8 cellular contexts compared by ENCODE assay signal in the genomic region with DNA sequence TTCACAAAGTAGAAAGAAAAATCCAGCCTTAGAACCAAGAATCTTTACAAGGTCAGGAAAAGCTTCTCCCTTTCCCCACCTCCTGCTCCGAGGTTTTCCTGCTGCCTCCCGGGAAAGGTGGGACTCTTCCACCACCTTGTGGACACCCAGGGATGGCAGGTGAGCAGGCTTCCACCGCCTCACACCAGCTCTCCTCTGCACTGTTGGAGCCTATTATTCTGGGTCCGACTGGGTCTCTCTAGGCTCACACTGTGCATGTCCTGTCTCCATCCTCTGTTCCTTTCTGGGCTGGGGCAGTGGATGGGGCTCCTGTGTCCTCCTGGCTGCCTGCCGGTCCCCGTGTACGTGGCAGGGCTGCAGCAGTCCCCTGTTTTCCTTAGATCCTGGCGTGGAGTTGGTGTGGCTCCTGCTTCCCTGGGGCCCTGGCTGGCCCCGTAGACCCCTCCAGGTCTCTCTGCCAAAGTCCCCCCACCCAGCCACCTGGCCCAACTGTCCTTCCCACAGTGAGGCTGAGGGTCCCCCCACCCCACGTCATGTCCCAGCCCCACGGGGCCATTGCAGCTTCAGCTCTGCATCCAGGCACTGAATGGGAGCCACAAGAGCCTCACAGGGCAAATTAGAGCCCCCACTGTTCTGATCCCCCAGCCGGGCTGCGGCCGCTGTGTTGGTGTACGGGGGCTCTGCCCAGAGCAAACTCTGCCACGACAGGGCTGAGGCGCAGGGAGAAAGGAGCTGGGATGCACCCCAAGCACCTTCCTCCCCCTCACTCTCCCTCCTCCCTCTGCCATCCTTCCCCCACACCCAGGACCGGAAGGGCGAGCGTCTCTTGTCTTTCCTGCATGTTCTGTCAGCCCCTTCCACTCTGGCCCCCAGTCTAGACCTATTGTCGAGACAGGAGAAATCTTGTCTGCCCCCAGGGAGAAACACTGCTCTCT. TPM values are rescaled to one million over a fixed set of nuclear protein-coding genes. Genes with fewer than 3 reads are reported as not detected.
DNase-seq lines count a peak whose midpoint lies in the region; ATAC-seq and TF ChIP-seq lines count a peak whose summit lies in the region.

No MANE protein-coding gene starts in this region.

- H3K9me3 Mint-ChIP-seq in activated CD8-positive, alpha-beta T cell treated with anti-CD3 and anti-CD28 coated beads, Interleukin-2, amount 10 ng/mL, durations not matched to agents 7 days and 5 days (ENCODE audit: insufficient read depth): no peaks in the 10 kb centered on the region

- no peak for ATAC-seq in activated CD8-positive, alpha-beta T cell treated with anti-CD3 and anti-CD28 coated beads, Interleukin-2, amount 10 ng/mL, durations not matched to agents 7 days and 5 days
- no peak for ATAC-seq in GM21737 (IDR thresholded peaks at IDR 0.05; ENCODE audit: unreplicated experiment)

- H3K27me3 Mint-ChIP-seq in activated CD8-positive, alpha-beta T cell treated with anti-CD3 and anti-CD28 coated beads, Interleukin-2, amount 10 ng/mL, durations not matched to agents 7 days and 5 days (ENCODE audit: low read depth): peaks cover 42% of the 10 kb centered on the region

- H3K27ac ChIP-seq in substantia nigra (ENCODE audit: low read depth, low read length, poor library complexity, severe bottlenecking): no peak overlapping the region

- DNase-seq in AG09319 (ENCODE audit: extremely low read depth, low read depth) (peak; percentile 41), GOT3 (lab: John Stamatoyannopoulos, UW) (peak; percentile 21), NCI-H460 (ENCODE audit: extremely low read depth, low read depth) (peak; percentile 76), epidermal melanocyte (ENCODE audit: insufficient read length, low spot score) (peak; percentile 81), middle frontal gyrus (ENCODE audit: extremely low spot score, low spot score) (peak; percentile 71), substantia nigra (lab: John Stamatoyannopoulos, UW) (peak in 37 of 49 donors; percentile 4 to 79 (median 38))
- DNase-seq in activated CD8-positive, alpha-beta T cell treated with anti-CD3 and anti-CD28 coated beads, Interleukin-2, amount 10 ng/mL, durations not matched to agents 7 days and 5 days: peak; percentile 49

- H3K4me3 Mint-ChIP-seq in activated CD8-positive, alpha-beta T cell treated with anti-CD3 and anti-CD28 coated beads, Interleukin-2, amount 10 ng/mL, durations not matched to agents 7 days and 5 days: no peak overlapping the region

- POLR2A ChIA-PET in activated CD8-positive, alpha-beta T cell treated with anti-CD3 and anti-CD28 coated beads, Interleukin-2, amount 10 ng/mL, durations not matched to agents 7 days and 5 days (lab: Charles Lee): no interaction called here

- TF ChIP-seq CTCF in AG09319 (IDR thresholded peaks at IDR 0.05; ENCODE audit: low read depth, low read length): peak; percentile 92

- H3K4me1 Mint-ChIP-seq in activated CD8-positive, alpha-beta T cell treated with anti-CD3 and anti-CD28 coated beads, Interleukin-2, amount 10 ng/mL, durations not matched to agents 7 days and 5 days (ENCODE audit: low read depth): peaks cover 18% of the 10 kb centered on the region

- CTCF ChIA-PET in activated CD8-positive, alpha-beta T cell treated with anti-CD3 and anti-CD28 coated beads, Interleukin-2, amount 10 ng/mL, durations not matched to agents 7 days and 5 days (lab: Charles Lee): interaction anchor here (0.8 to 4.5 kb wide), 12 partner anchors 18 to 1384 kb away, joined by 3 to 95 read pairs (median 4); no protein-coding TSS in a partner anchor

- H3K27ac Mint-ChIP-seq in activated CD8-positive, alpha-beta T cell treated with anti-CD3 and anti-CD28 coated beads, Interleukin-2, amount 10 ng/mL, durations not matched to agents 7 days and 5 days: no peak overlapping the region

- H3K36me3 Mint-ChIP-seq in activated CD8-positive, alpha-beta T cell treated with anti-CD3 and anti-CD28 coated beads, Interleukin-2, amount 10 ng/mL, durations not matched to agents 7 days and 5 days (ENCODE audit: low read depth): no peaks in the 10 kb centered on the region

RNA-seq across cellular contexts. Expression of a gene that starts 3.3 kb away (rescaled TPM):
- 0.92 and 1.4 TPM in 2 replicates for total RNA-seq in NCI-H460 (2014; rRNA removed; shearing (Covaris generic))
- polyA plus RNA-seq in NCI-H460 (2014; cell fraction: nucleus; rRNA removed): 0.42 TPM in 1 of 2 replicates, not detected in the other
- under 1 TPM in 1 of 2 experiments, not detected in 1; 0.13 TPM for total RNA-seq in activated CD8-positive, alpha-beta T cell treated with anti-CD3 and anti-CD28 coated beads, Interleukin-2, amount 10 ng/mL, durations not matched to agents 7 days and 5 days

Comparison
In these comparisons a context has a peak if more than half of its experiments do, and no peak if none do; other contexts are left out.
1. DNase-seq: peak in every context shown above with its lines; median percentile 81 in epidermal melanocyte; 76 in NCI-H460; 71 in middle frontal gyrus; 49 in activated CD8-positive, alpha-beta T cell treated with anti-CD3 and anti-CD28 coated beads, Interleukin-2, amount 10 ng/mL, durations not matched to agents 7 days and 5 days; 41 in AG09319; 38 in substantia nigra; 21 in GOT3.